ENCODE assay signal across 15 cellular contexts in genomic region chr3:134755821-134756220, GRCh38. TPM values are rescaled to one million over a fixed set of nuclear protein-coding genes. Genes with fewer than 3 reads are reported as not detected.
DNase-seq lines count a peak whose midpoint lies in the region; ATAC-seq and TF ChIP-seq lines count a peak whose summit lies in the region.
"Had no signal": no experiment of that assay in that cellular context is flagged by ENCODE, and none has a peak within 500 bp of the region (broad histone marks: within the 10 kb centered on the region; RNA-seq: fewer than 3 reads in every experiment).

No MANE protein-coding gene starts in this region.

- no peaks in the 10 kb centered on the region for H3K9me3 ChIP-seq in lung (ENCODE audit: control insufficient read depth in 2 of 2, insufficient read depth in 1 of 2, low read length in 1 of 2)
- H3K9me3 ChIP-seq: BE2C, BLaER1 had no signal

- 70 to 76% methylated on average over 2 of the region's 2 CpGs for WGBS in lung, 2 donors

- no peak for TF ChIP-seq CTCF in lung (IDR thresholded peaks at IDR 0.05; ENCODE audit: control extremely low read depth, extremely low read depth)

- peak; percentile 34 for DNase-seq in NCI-H748 (lab: John Stamatoyannopoulos, UW; ENCODE audit: unreplicated experiment)
- no peak for DNase-seq in NCI-H748 treated with DMSO at 0.1 percent for 48 hours (lab: John Stamatoyannopoulos, UW)
- DNase-seq in lung (ENCODE audit: low spot score), result peak; percentile 10
- no peak for DNase-seq in activated CD4-positive, CD25-positive, alpha-beta regulatory T cell (lab: John Stamatoyannopoulos, UW)
- DNase-seq in central memory CD4-positive, alpha-beta T cell, result no peak
- DNase-seq: CD4-positive, alpha-beta memory T cell; CD8-positive, alpha-beta memory T cell; COR-L47; DMS 273 treated with DMSO at 0.1 percent for 48 hours; DMS153; DMS79 had no signal

- H3K27me3 ChIP-seq in lung (ENCODE audit: control insufficient read depth, insufficient read depth), result no peaks in the 10 kb centered on the region
- H3K27me3 ChIP-seq: BE2C, BLaER1 had no signal

- no peaks in the 10 kb centered on the region for H3K36me3 ChIP-seq in lung (ENCODE audit: control insufficient read depth in 2 of 2, insufficient read depth in 2 of 2, low read length in 2 of 2)
- H3K36me3 ChIP-seq: BE2C, BLaER1 had no signal

- no peak overlapping the region for H3K4me3 ChIP-seq in lung
- H3K4me3 ChIP-seq: BLaER1, GM12878 had no signal

- no peak overlapping the region for H3K27ac ChIP-seq in lung (ENCODE audit: low read depth in 1 of 2, low read length in 1 of 2)
- H3K27ac ChIP-seq: BLaER1 had no signal

- no peaks in the 10 kb centered on the region for H3K4me1 ChIP-seq in lung (ENCODE audit: control insufficient read depth in 2 of 2, insufficient read depth in 2 of 2, low read length in 2 of 2)
- H3K4me1 ChIP-seq: BE2C, BLaER1 had no signal

- no peak for ATAC-seq in lung (ENCODE audit: insufficient read depth, low FRiP score)

RNA-seq across cellular contexts. Expression of gene EPHB1, which starts 39.2 kb away (rescaled TPM):
- total RNA-seq in lung, result 1 to 10 TPM; 2.1 to 6.3 TPM
- 1 to 10 TPM in 1 of 2 donors, under 1 TPM in 1; 0.30 to 2.0 TPM for polyA plus RNA-seq in lung
- total RNA-seq: CD8-positive, alpha-beta memory T cell; G401 had no signal

Comparison
In these comparisons a context has a peak if more than half of its experiments do, and no peak if none do; other contexts are left out.
1. DNase-seq: peak in NCI-H748 (single experiment) and lung (single experiment); none in NCI-H748 treated with DMSO at 0.1 percent for 48 hours (single experiment), activated CD4-positive, CD25-positive, alpha-beta regulatory T cell (0 of 4) and central memory CD4-positive, alpha-beta T cell (single experiment).